In the genomic region with DNA sequence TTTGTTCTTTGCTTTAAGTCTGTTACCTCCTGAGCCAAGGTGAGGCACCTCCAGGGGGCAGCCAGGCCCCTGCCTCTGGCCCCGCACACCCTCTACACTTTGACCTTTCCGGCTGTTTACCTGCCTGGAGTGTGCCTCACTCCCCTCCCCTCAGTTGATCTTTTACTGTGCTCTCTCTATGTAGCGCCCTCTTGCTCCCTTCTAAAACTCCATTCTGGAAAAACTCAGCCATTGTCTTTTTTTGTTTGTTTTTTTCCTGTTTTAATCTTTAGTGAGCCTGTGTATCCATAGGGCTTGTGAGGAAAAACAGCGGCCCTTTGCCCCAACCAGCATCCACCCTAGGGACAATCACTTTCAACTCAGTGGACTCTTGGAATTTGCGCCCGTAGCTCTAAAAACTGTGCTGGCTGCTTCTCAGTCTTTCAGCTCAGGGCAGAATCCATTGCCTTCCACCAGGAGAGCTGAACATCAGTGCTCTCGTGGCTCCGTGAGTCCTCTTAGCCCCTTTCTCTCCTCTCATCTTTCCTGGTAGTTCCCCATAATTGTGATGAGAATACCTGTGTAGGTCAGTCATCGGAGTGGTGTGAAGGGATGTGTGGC, we compare ENCODE assay signal across 20 cellular contexts. TPM values are rescaled to one million over a fixed set of nuclear protein-coding genes. Genes with fewer than 3 reads are reported as not detected.
A peak's percentile ranks its signal among the peaks of the same experiment; 100 is the strongest.
DNase-seq lines count a peak whose midpoint lies in the region; ATAC-seq and TF ChIP-seq lines count a peak whose summit lies in the region.
"Had no signal": no experiment of that assay in that cellular context is flagged by ENCODE, and none has a peak within 500 bp of the region (broad histone marks: within the 10 kb centered on the region; RNA-seq: fewer than 3 reads in every experiment).

No MANE protein-coding gene starts in this region.

- no peak overlapping the region for H3K18ac ChIP-seq in mesenchymal stem cell (ENCODE audit: low read depth in 1 of 2, low read length in 2 of 2)

- no peak overlapping the region for H2BK5ac ChIP-seq in mesenchymal stem cell (ENCODE audit: low read depth, low read length, poor library complexity, severe bottlenecking)

- no peak overlapping the region for H3K4me3 ChIP-seq in mesenchymal stem cell (ENCODE audit: insufficient read depth in 1 of 2, low read depth in 1 of 2, low read length in 2 of 2)
- no peak overlapping the region for H3K4me3 ChIP-seq in MM.1S (ENCODE audit: low read length)
- H3K4me3 ChIP-seq: breast epithelium, dorsolateral prefrontal cortex, heart left ventricle, K562 had no signal

- H4K91ac ChIP-seq in mesenchymal stem cell (ENCODE audit: low read length): no peak overlapping the region

- peaks cover 4 to 8% of the 10 kb centered on the region in 2 donors for H3K36me3 Mint-ChIP-seq in activated naive CD4-positive, alpha-beta T cell treated with anti-CD3 and anti-CD28 coated beads, Interleukin-2, amount 50 U/mL, for 72 hours
- peaks cover 43% of the 10 kb centered on the region for H3K36me3 Mint-ChIP-seq in stimulated activated memory B cell treated with anti-CD40 and anti-IgM and Interleukin-4, amounts not matched to agents 10 μg/mL and 1 μg/mL and 100 μg/mL, for 72 hours

- H3K79me1 ChIP-seq in mesenchymal stem cell (replicated peaks; ENCODE audit: low read length, poor library complexity, severe bottlenecking): peaks cover 48% of the 10 kb centered on the region

- no peak for DNase-seq in activated naive CD4-positive, alpha-beta T cell treated with anti-CD3 and anti-CD28 coated beads, Interleukin-2, amount 50 U/mL, for 72 hours (ENCODE audit: low spot score in 2 of 2)
- no peak for DNase-seq in activated naive CD4-positive, alpha-beta T cell treated with anti-CD3 and anti-CD28 coated beads, Interleukin-2, amount 50 U/mL, for 16 hours
- no peak for DNase-seq in mesenchymal stem cell
- no peak for DNase-seq in kidney tubule cell (ENCODE audit: low spot score)
- DNase-seq in NCI-H2107 (lab: John Stamatoyannopoulos, UW): no peak
- DNase-seq in MM.1S: no peak
- DNase-seq: ACHN; activated CD4-positive, CD25-positive, alpha-beta regulatory T cell; activated naive CD4-positive, alpha-beta T cell treated with anti-CD3 and anti-CD28 coated beads for 36 hours; dorsolateral prefrontal cortex; NCI-H1092; NCI-H69; stimulated activated naive CD8-positive, alpha-beta T cell treated with anti-CD3 and anti-CD28 coated beads, Interleukin-15, amount 100 ng/mL, for 72 hours had no signal

- no peak overlapping the region for H2AK5ac ChIP-seq in mesenchymal stem cell (ENCODE audit: low read length, severe bottlenecking)

- H3K4me2 ChIP-seq in mesenchymal stem cell (ENCODE audit: low read length, poor library complexity, severe bottlenecking) (no peak overlapping the region), MM.1S (ENCODE audit: low read depth, low read length) (no peak overlapping the region)

- WGBS in mesenchymal stem cell: 97% methylated on average over 7 of the region's 9 CpGs

- H2BK120ac ChIP-seq in mesenchymal stem cell (ENCODE audit: low read depth, low read length): no peak overlapping the region

- no peaks in the 10 kb centered on the region for H4K20me1 ChIP-seq in MM.1S (ENCODE audit: insufficient read depth, low read length)

- H2BK12ac ChIP-seq in mesenchymal stem cell (ENCODE audit: low read length in 2 of 2): no peak overlapping the region

- peaks cover 13% of the 10 kb centered on the region for H3F3A ChIP-seq in MM.1S (ENCODE audit: insufficient read depth, low read length)

- H3K9ac ChIP-seq in mesenchymal stem cell (ENCODE audit: low read length): peak overlapping the region; percentile 29
- H3K9ac ChIP-seq in MM.1S (ENCODE audit: low read length): no peak overlapping the region

- peaks cover 37% of the 10 kb centered on the region for H3K4me1 Mint-ChIP-seq in stimulated activated memory B cell treated with anti-CD40 and anti-IgM and Interleukin-4, amounts not matched to agents 10 μg/mL and 1 μg/mL and 100 μg/mL, for 72 hours

- no peak overlapping the region for H3K4me3 Mint-ChIP-seq in stimulated activated memory B cell treated with anti-CD40 and anti-IgM and Interleukin-4, amounts not matched to agents 10 μg/mL and 1 μg/mL and 100 μg/mL, for 72 hours
- H3K4me3 Mint-ChIP-seq: activated naive CD4-positive, alpha-beta T cell treated with anti-CD3 and anti-CD28 coated beads for 36 hours; mesothelial cell of epicardium; stimulated activated naive CD8-positive, alpha-beta T cell treated with anti-CD3 and anti-CD28 coated beads, Interleukin-15, amount 100 ng/mL, for 72 hours had no signal

- no peak overlapping the region for H4K8ac ChIP-seq in mesenchymal stem cell (ENCODE audit: low read length)

- H2AFZ ChIP-seq in mesenchymal stem cell (ENCODE audit: low read depth, low read length) (no peak overlapping the region), MM.1S (ENCODE audit: low read length) (no peak overlapping the region)

- H3K23ac ChIP-seq in mesenchymal stem cell (ENCODE audit: low read length in 2 of 2): no peak overlapping the region

- H3K4me1 ChIP-seq in mesenchymal stem cell (ENCODE audit: control insufficient read depth, insufficient read depth, low read depth, low read length) (peaks cover 14% of the 10 kb centered on the region), MM.1S (ENCODE audit: low read length) (no peaks in the 10 kb centered on the region)

- no peak overlapping the region for H3K4ac ChIP-seq in mesenchymal stem cell (ENCODE audit: low read depth in 1 of 2, low read length in 2 of 2)

- no peaks in the 10 kb centered on the region for H3K9me3 Mint-ChIP-seq in activated naive CD4-positive, alpha-beta T cell treated with anti-CD3 and anti-CD28 coated beads, Interleukin-2, amount 50 U/mL, for 72 hours
- H3K9me3 Mint-ChIP-seq in stimulated activated memory B cell treated with anti-CD40 and anti-IgM and Interleukin-4, amounts not matched to agents 10 μg/mL and 1 μg/mL and 100 μg/mL, for 72 hours: no peaks in the 10 kb centered on the region
- H3K9me3 Mint-ChIP-seq: activated naive CD4-positive, alpha-beta T cell treated with anti-CD3 and anti-CD28 coated beads for 36 hours; mesothelial cell of epicardium; stimulated activated naive CD8-positive, alpha-beta T cell treated with anti-CD3 and anti-CD28 coated beads, Interleukin-15, amount 100 ng/mL, for 72 hours had no signal

- ATAC-seq in activated naive CD4-positive, alpha-beta T cell treated with anti-CD3 and anti-CD28 coated beads, Interleukin-2, amount 50 U/mL, for 72 hours: no peak
- no peak for ATAC-seq in stimulated activated memory B cell treated with anti-CD40 and anti-IgM and Interleukin-4, amounts not matched to agents 10 μg/mL and 1 μg/mL and 100 μg/mL, for 72 hours
- ATAC-seq: heart left ventricle; K562; stimulated activated naive CD8-positive, alpha-beta T cell treated with anti-CD3 and anti-CD28 coated beads, Interleukin-15, amount 100 ng/mL, for 72 hours had no signal

- no peaks in the 10 kb centered on the region for H3K9me2 ChIP-seq in MM.1S (replicated peaks; ENCODE audit: insufficient read depth, low read length)

- H3K27me3 ChIP-seq in mesenchymal stem cell (ENCODE audit: control insufficient read depth in 1 of 2, insufficient read depth in 1 of 2, low read length in 2 of 2) (no peaks in the 10 kb centered on the region), MM.1S (replicated peaks; ENCODE audit: insufficient read depth, low read length) (no peaks in the 10 kb centered on the region)
- H3K27me3 ChIP-seq: breast epithelium, dorsolateral prefrontal cortex, heart left ventricle had no signal

- no peak overlapping the region for H2BK15ac ChIP-seq in mesenchymal stem cell (ENCODE audit: low read depth, poor library complexity, severe bottlenecking)

- no peak overlapping the region for H3K14ac ChIP-seq in mesenchymal stem cell (ENCODE audit: low read length in 2 of 2)

- peaks cover 62% of the 10 kb centered on the region for H3K79me2 ChIP-seq in MM.1S (ENCODE audit: low read length)

- H3K36me3 ChIP-seq in mesenchymal stem cell (ENCODE audit: control insufficient read depth in 1 of 2, insufficient read depth in 2 of 2, low read depth in 1 of 2, low read length in 2 of 2) (peaks cover 74 to 78% of the 10 kb centered on the region in 2 experiments), MM.1S (replicated peaks; ENCODE audit: insufficient read depth, low read length) (no peaks in the 10 kb centered on the region)
- H3K36me3 ChIP-seq: breast epithelium had no signal

- no peaks in the 10 kb centered on the region for H3K9me3 ChIP-seq in mesenchymal stem cell (ENCODE audit: control insufficient read depth, low read length)
- no peaks in the 10 kb centered on the region for H3K9me3 ChIP-seq in MM.1S (replicated peaks; ENCODE audit: insufficient read depth, low read length)
- H3K9me3 ChIP-seq: breast epithelium, heart left ventricle had no signal

- H3K27ac ChIP-seq in VCaP: peak overlapping the region; percentile 19; the same call in 1 of the 2 replicates
- no peak overlapping the region for H3K27ac ChIP-seq in mesenchymal stem cell (ENCODE audit: low read length, poor library complexity, severe bottlenecking)
- no peak overlapping the region for H3K27ac ChIP-seq in MM.1S (ENCODE audit: low read length)
- H3K27ac ChIP-seq: breast epithelium, heart left ventricle had no signal

- TF ChIP-seq CTCF in VCaP (conservative IDR thresholded peaks at IDR 0.05): no peak
- TF ChIP-seq CTCF in MM.1S (IDR thresholded peaks at IDR 0.05; ENCODE audit: low read length): no peak

- peak overlapping the region; percentile 50 to 75 for H3K27ac Mint-ChIP-seq in activated naive CD4-positive, alpha-beta T cell treated with anti-CD3 and anti-CD28 coated beads, Interleukin-2, amount 50 U/mL, for 72 hours
- H3K27ac Mint-ChIP-seq in stimulated activated memory B cell treated with anti-CD40 and anti-IgM and Interleukin-4, amounts not matched to agents 10 μg/mL and 1 μg/mL and 100 μg/mL, for 72 hours: peak overlapping the region; percentile 40
- H3K27ac Mint-ChIP-seq: activated naive CD4-positive, alpha-beta T cell treated with anti-CD3 and anti-CD28 coated beads for 36 hours; mesothelial cell of epicardium had no signal

- no peaks in the 10 kb centered on the region for H3K27me3 Mint-ChIP-seq in stimulated activated memory B cell treated with anti-CD40 and anti-IgM and Interleukin-4, amounts not matched to agents 10 μg/mL and 1 μg/mL and 100 μg/mL, for 72 hours
- H3K27me3 Mint-ChIP-seq: stimulated activated naive CD8-positive, alpha-beta T cell treated with anti-CD3 and anti-CD28 coated beads, Interleukin-15, amount 100 ng/mL, for 72 hours had no signal

RNA-seq across cellular contexts. Expression of a gene that starts 4.3 kb away (rescaled TPM):
- total RNA-seq in activated naive CD4-positive, alpha-beta T cell treated with anti-CD3 and anti-CD28 coated beads, Interleukin-2, amount 50 U/mL, for 72 hours: 10 to 100 TPM; 37.0 to 37.2 TPM
- 24.6 TPM for polyA plus RNA-seq in mesenchymal stem cell (2013, experiment 1 of 2)
- 20.6 TPM for polyA plus RNA-seq in mesenchymal stem cell (2013, experiment 2 of 2)

RNA-seq across cellular contexts. Expression of a gene that starts 6.8 kb away (rescaled TPM):
- under 1 TPM in 1 of 2 donors, not detected in 1; 0.50 TPM for total RNA-seq in activated naive CD4-positive, alpha-beta T cell treated with anti-CD3 and anti-CD28 coated beads, Interleukin-2, amount 50 U/mL, for 72 hours
- polyA plus RNA-seq in mesenchymal stem cell (2013, experiment 1 of 2): not detected
- polyA plus RNA-seq in mesenchymal stem cell (2013, experiment 2 of 2): not detected
- total RNA-seq: K562, posterior vena cava had no signal

RNA-seq across cellular contexts. Expression of a gene that starts 10.7 kb away (rescaled TPM):
- total RNA-seq in activated naive CD4-positive, alpha-beta T cell treated with anti-CD3 and anti-CD28 coated beads, Interleukin-2, amount 50 U/mL, for 72 hours: 100 to 1,000 TPM in 1 of 2 donors, 10 to 100 TPM in 1; 94.4 to 127 TPM
- 498 TPM for polyA plus RNA-seq in mesenchymal stem cell (2013, experiment 1 of 2)
- polyA plus RNA-seq in mesenchymal stem cell (2013, experiment 2 of 2): 484 TPM

RNA-seq across cellular contexts. Expression of a gene that starts 13.4 kb away (rescaled TPM):
- 10 to 100 TPM; 36.5 to 57.6 TPM for total RNA-seq in activated naive CD4-positive, alpha-beta T cell treated with anti-CD3 and anti-CD28 coated beads, Interleukin-2, amount 50 U/mL, for 72 hours
- polyA plus RNA-seq in mesenchymal stem cell (2013, experiment 1 of 2): 16.0 TPM
- polyA plus RNA-seq in mesenchymal stem cell (2013, experiment 2 of 2): 15.7 TPM

RNA-seq across cellular contexts. Expression of a gene that starts 49.5 kb away (rescaled TPM):
- total RNA-seq in activated naive CD4-positive, alpha-beta T cell treated with anti-CD3 and anti-CD28 coated beads, Interleukin-2, amount 50 U/mL, for 72 hours: 10 to 100 TPM in 1 of 2 donors, 1 to 10 TPM in 1; 7.8 to 10.6 TPM
- polyA plus RNA-seq in mesenchymal stem cell (2013, experiment 1 of 2): 4.9 TPM
- 4.1 TPM for polyA plus RNA-seq in mesenchymal stem cell (2013, experiment 2 of 2)
